16 cellular contexts compared by ENCODE assay signal in the genomic region with DNA sequence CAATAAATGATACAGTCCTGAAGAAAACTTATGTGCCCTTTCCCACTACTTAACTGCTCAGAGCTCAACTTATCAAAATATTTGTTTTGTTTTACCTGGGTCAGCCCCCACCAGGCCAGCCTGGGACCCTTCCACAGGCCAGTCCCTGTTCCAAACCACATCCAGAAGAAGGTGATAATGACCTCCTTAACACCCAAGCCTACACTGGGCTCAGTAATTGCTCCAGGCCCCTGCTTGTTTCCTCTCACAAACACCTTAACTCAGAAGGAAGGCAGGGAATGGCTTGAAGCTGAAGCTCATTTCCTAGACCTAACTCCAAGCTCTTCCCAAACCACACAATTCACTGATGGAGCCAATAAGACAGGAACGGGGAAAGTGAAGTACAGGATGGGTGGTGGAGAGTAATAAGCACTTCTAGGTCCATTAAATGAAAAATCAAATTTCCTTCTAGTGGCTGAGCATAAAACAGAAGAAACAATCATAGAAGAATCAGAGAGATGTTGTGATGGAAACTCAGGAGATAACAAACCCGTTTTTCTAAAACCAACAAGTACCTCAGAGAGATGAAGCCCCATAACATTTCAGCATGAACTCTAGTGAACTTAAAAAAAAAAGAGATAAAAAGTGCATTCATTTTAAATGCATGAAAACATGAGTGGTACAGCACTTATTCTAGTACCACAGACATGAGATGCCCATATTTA.
DNase-seq lines count a peak whose midpoint lies in the region; ATAC-seq and TF ChIP-seq lines count a peak whose summit lies in the region.
"Had no signal": no experiment of that assay in that cellular context is flagged by ENCODE, and none has a peak within 500 bp of the region (broad histone marks: within the 10 kb centered on the region; RNA-seq: fewer than 3 reads in every experiment).

No MANE protein-coding gene starts in this region.

- peaks cover 34% of the 10 kb centered on the region for H4K20me1 ChIP-seq in GM23248 (ENCODE audit: insufficient read depth)

- H3K9me2 ChIP-seq in GM23248 (ENCODE audit: insufficient read depth) = no peaks in the 10 kb centered on the region

- H3K9me3 Mint-ChIP-seq in CD14-positive monocyte (no peaks in the 10 kb centered on the region), chondrocyte (ENCODE audit: low read depth) (no peaks in the 10 kb centered on the region), natural killer cell (no peaks in the 10 kb centered on the region)
- H3K9me3 Mint-ChIP-seq: stimulated activated naive CD8-positive, alpha-beta T cell treated with anti-CD3 and anti-CD28 coated beads, Interleukin-15, amount 100 ng/mL, for 72 hours had no signal

- no peak overlapping the region for H3K4me3 Mint-ChIP-seq in CD14-positive monocyte
- H3K4me3 Mint-ChIP-seq in chondrocyte (ENCODE audit: unreplicated experiment) = no peak overlapping the region
- peak overlapping the region; percentile 33 for H3K4me3 Mint-ChIP-seq in natural killer cell

- intact Hi-C loops in CD14-positive monocyte (cut with micrococcal nuclease) (no loop called here), natural killer cell (cut with micrococcal nuclease) (no loop called here)

- H3K4me1 Mint-ChIP-seq in CD14-positive monocyte = peaks cover 23% of the 10 kb centered on the region
- H3K4me1 Mint-ChIP-seq in chondrocyte (ENCODE audit: low read depth) = peaks cover 87% of the 10 kb centered on the region
- peaks cover 86 to 91% of the 10 kb centered on the region in 2 donors for H3K4me1 Mint-ChIP-seq in natural killer cell

- DNase-seq in CD14-positive monocyte (ENCODE audit: low spot score) = no peak
- no peak for DNase-seq in GM23248
- DNase-seq in chondrocyte (ENCODE audit: low spot score) = no peak
- DNase-seq in natural killer cell = no peak
- DNase-seq in GF-D8 (lab: John Stamatoyannopoulos, UW) = no peak
- no peak for DNase-seq in LoVo (ENCODE audit: low spot score)
- DNase-seq: DMS53, erythroblast, Kasumi-1, NCI-H1436, NCI-H345, posterior cingulate gyrus, Right ventricle myocardium superior had no signal

- peaks cover 82% of the 10 kb centered on the region for H3K4me1 ChIP-seq in GM23248 (ENCODE audit: insufficient read depth)

- H3K79me2 ChIP-seq in GM23248 (ENCODE audit: insufficient read depth) = peaks cover 100% of the 10 kb centered on the region

- H3K36me3 ChIP-seq in GM23248 (ENCODE audit: low read depth) = peaks cover 5% of the 10 kb centered on the region; the same call in 1 of the 2 replicates

- H3K4me2 ChIP-seq in GM23248 (ENCODE audit: unreplicated experiment) = peak overlapping the region; percentile 30

- H3K9ac ChIP-seq in GM23248 = peak overlapping the region; percentile 23

- no peak overlapping the region for H3K4me3 ChIP-seq in GM23248

- peaks cover 93% of the 10 kb centered on the region for H3F3A ChIP-seq in GM23248 (ENCODE audit: insufficient read depth)

- H3K27ac ChIP-seq in GM23248 = peak overlapping the region; percentile 75

- no peak overlapping the region for H2AFZ ChIP-seq in GM23248

- no peaks in the 10 kb centered on the region for H3K9me3 ChIP-seq in GM23248 (ENCODE audit: low read depth)

- H3K27me3 Mint-ChIP-seq in CD14-positive monocyte (ENCODE audit: low read depth in 3 of 3) (no peaks in the 10 kb centered on the region), chondrocyte (ENCODE audit: low read depth) (no peaks in the 10 kb centered on the region), natural killer cell (ENCODE audit: low read depth in 2 of 2) (no peaks in the 10 kb centered on the region)
- H3K27me3 Mint-ChIP-seq: stimulated activated naive CD8-positive, alpha-beta T cell treated with anti-CD3 and anti-CD28 coated beads, Interleukin-15, amount 100 ng/mL, for 72 hours had no signal

- in situ Hi-C loops in GM23248 (cut with MboI) = no loop called here

- peak in 1 of 3 donors; percentile 25 for ATAC-seq in natural killer cell
- no peak for ATAC-seq in HG03457 (IDR thresholded peaks at IDR 0.05; ENCODE audit: unreplicated experiment)
- ATAC-seq in HG03342 (IDR thresholded peaks at IDR 0.05; ENCODE audit: unreplicated experiment) = no peak

- WGBS in GM23248 (ENCODE audit: low coverage in 1 of 2, low lambda C conversion rate in 2 of 2, missing lambda C conversion rate in 2 of 2), 2 experiments = 31 to 40% methylated on average over 2 of the region's 2 CpGs

- peak overlapping the region in 6 of 7 donors; percentile 21 to 80 (median 63) for H3K27ac Mint-ChIP-seq in CD14-positive monocyte
- peak overlapping the region; percentile 23 for H3K27ac Mint-ChIP-seq in chondrocyte (ENCODE audit: unreplicated experiment)
- H3K27ac Mint-ChIP-seq in natural killer cell = peak overlapping the region; percentile 77 to 88

- H3K36me3 Mint-ChIP-seq in CD14-positive monocyte (peaks cover 8 to 20% of the 10 kb centered on the region in 2 donors), chondrocyte (ENCODE audit: low read depth) (peaks cover 5% of the 10 kb centered on the region), natural killer cell (no peaks in the 10 kb centered on the region)

- TF ChIP-seq CTCF in CD14-positive monocyte (IDR thresholded peaks at IDR 0.05) = no peak
- no peak for TF ChIP-seq CTCF in chondrocyte (IDR thresholded peaks at IDR 0.05)
- no peak for TF ChIP-seq CTCF in natural killer cell (IDR thresholded peaks at IDR 0.05)

- H3K27me3 ChIP-seq in GM23248 (replicated peaks; ENCODE audit: insufficient read depth) = no peaks in the 10 kb centered on the region

Comparison
In these comparisons a context has a peak if more than half of its experiments do, and no peak if none do; other contexts are left out.
1. H3K27ac Mint-ChIP-seq: peak in every context shown above with its lines; median percentile 82 in natural killer cell; 63 in CD14-positive monocyte; 23 in chondrocyte.